ENCODE assay signal across 11 cellular contexts in genomic region chr3:98038876-98039275, GRCh38. TPM values are rescaled to one million over a fixed set of nuclear protein-coding genes. Genes with fewer than 3 reads are reported as not detected.
DNase-seq lines count a peak whose midpoint lies in the region; ATAC-seq and TF ChIP-seq lines count a peak whose summit lies in the region.
"Had no signal": no experiment of that assay in that cellular context is flagged by ENCODE, and none has a peak within 500 bp of the region (broad histone marks: within the 10 kb centered on the region; RNA-seq: fewer than 3 reads in every experiment).

No MANE protein-coding gene starts in this region.

- H3K27ac ChIP-seq in DOHH2 (ENCODE audit: low read depth, low read length) (no peak overlapping the region), OCI-LY3 (ENCODE audit: low read length) (no peak overlapping the region), iPS-20b (ENCODE audit: low read length) (no peak overlapping the region)
- H3K27ac ChIP-seq: vagina had no signal

- peak; percentile 26 for ATAC-seq in GM21526 (IDR thresholded peaks at IDR 0.05; ENCODE audit: low FRiP score, unreplicated experiment)

- H3K36me3 ChIP-seq in DOHH2 (ENCODE audit: control insufficient read depth, low read length) = no peaks in the 10 kb centered on the region
- H3K36me3 ChIP-seq in OCI-LY3 (replicated peaks; ENCODE audit: low read depth, low read length) = no peaks in the 10 kb centered on the region
- no peaks in the 10 kb centered on the region for H3K36me3 ChIP-seq in iPS-20b (ENCODE audit: insufficient read depth, low read depth, low read length)
- H3K36me3 ChIP-seq in H7 (replicated peaks; ENCODE audit: control insufficient read depth, insufficient read depth, low read length) = no peaks in the 10 kb centered on the region
- H3K36me3 ChIP-seq: vagina had no signal

- H3F3A ChIP-seq in DOHH2 (ENCODE audit: control insufficient read depth, insufficient read depth) = no peaks in the 10 kb centered on the region

- TF ChIP-seq CTCF in DOHH2 (IDR thresholded peaks at IDR 0.05; ENCODE audit: low read depth, low read length, poor library complexity, severe bottlenecking) (no peak), OCI-LY3 (IDR thresholded peaks at IDR 0.05; ENCODE audit: low read depth, low read length) (no peak)

- H3K27me3 ChIP-seq in DOHH2 (ENCODE audit: control insufficient read depth, low read length) (peaks cover 7% of the 10 kb centered on the region; the same call in 1 of the 2 replicates), OCI-LY3 (ENCODE audit: low read depth, low read length) (no peaks in the 10 kb centered on the region), iPS-20b (ENCODE audit: insufficient read depth, low read length) (no peaks in the 10 kb centered on the region), H7 (ENCODE audit: control insufficient read depth, insufficient read depth, low read length) (no peaks in the 10 kb centered on the region)
- H3K27me3 ChIP-seq: vagina had no signal

- H3K9me3 ChIP-seq in DOHH2 (ENCODE audit: control insufficient read depth, insufficient read depth, low read length) = no peaks in the 10 kb centered on the region
- H3K9me3 ChIP-seq in OCI-LY3 (ENCODE audit: insufficient read depth, low read length) = peaks cover 5% of the 10 kb centered on the region; the same call in 1 of the 2 replicates
- peaks cover 4% of the 10 kb centered on the region; the same call in 1 of the 2 replicates for H3K9me3 ChIP-seq in iPS-20b (ENCODE audit: insufficient read depth, low read depth, low read length)
- H3K9me3 ChIP-seq: vagina had no signal

- H3K4me2 ChIP-seq in DOHH2 (ENCODE audit: low read length) (peak overlapping the region; percentile 96), OCI-LY3 (ENCODE audit: low read length) (peak overlapping the region; percentile 89)

- H3K9ac ChIP-seq in OCI-LY3 (ENCODE audit: low read length) (peak overlapping the region; percentile 58), iPS-20b (ENCODE audit: low read depth, low read length) (peak overlapping the region; percentile 71; the same call in 1 of the 2 replicates)

- H3K79me2 ChIP-seq in DOHH2 (ENCODE audit: control insufficient read depth, low read length) = no peaks in the 10 kb centered on the region
- H3K79me2 ChIP-seq in OCI-LY3 (ENCODE audit: low read length) = no peaks in the 10 kb centered on the region

- H3K4me3 ChIP-seq in DOHH2 (ENCODE audit: low read length) (peak overlapping the region; percentile 85), OCI-LY3 (ENCODE audit: low read length) (peak overlapping the region; percentile 83), iPS-20b (ENCODE audit: low read length) (peak overlapping the region; percentile 75; the same call in 1 of the 2 replicates), H7 (ENCODE audit: insufficient read depth, low read depth, low read length) (no peak overlapping the region)

- H3K4me1 ChIP-seq in DOHH2 (ENCODE audit: control insufficient read depth, low read length) = peaks cover 3% of the 10 kb centered on the region
- peaks cover 17% of the 10 kb centered on the region for H3K4me1 ChIP-seq in OCI-LY3 (ENCODE audit: low read length)
- H3K4me1 ChIP-seq in iPS-20b (ENCODE audit: insufficient read depth, low read length) = peaks cover 7% of the 10 kb centered on the region
- H3K4me1 ChIP-seq: vagina had no signal

- peak overlapping the region; percentile 99 for H2AFZ ChIP-seq in OCI-LY3 (ENCODE audit: low read depth, low read length)

- no peaks in the 10 kb centered on the region for H4K20me1 ChIP-seq in DOHH2 (ENCODE audit: control insufficient read depth, insufficient read depth, low read depth, low read length)
- no peaks in the 10 kb centered on the region for H4K20me1 ChIP-seq in OCI-LY3 (ENCODE audit: insufficient read depth, low read length)

- no peaks in the 10 kb centered on the region for H3K9me2 ChIP-seq in DOHH2 (replicated peaks; ENCODE audit: control insufficient read depth, low read length)

- no peak for DNase-seq in dedifferentiated amniotic fluid mesenchymal stem cell (ENCODE audit: extremely low spot score)
- no peak for DNase-seq in glomerular visceral epithelial cell (ENCODE audit: extremely low spot score)
- DNase-seq in NCI-H1417 (lab: John Stamatoyannopoulos, UW) = no peak
- DNase-seq in H7 = no peak

RNA-seq across cellular contexts. Expression of gene GABRR3, which starts 3.8 kb away (rescaled TPM):
- not detected in 2 replicates for total RNA-seq in H7 (2014; rRNA removed; shearing (Covaris generic))
- total RNA-seq: glomerular endothelial cell, neural crest cell, vagina had no signal

RNA-seq across cellular contexts. Expression of gene OR5AC2, which starts 48.1 kb away (rescaled TPM):
- not detected in 2 replicates for total RNA-seq in H7 (2014; rRNA removed; shearing (Covaris generic))
- total RNA-seq: glomerular endothelial cell, neural crest cell, vagina had no signal
